18 cellular contexts compared by ENCODE assay signal in genomic region chr17:10200016-10200415, GRCh38. TPM values are rescaled to one million over a fixed set of nuclear protein-coding genes. Genes with fewer than 3 reads are reported as not detected.
DNase-seq lines count a peak whose midpoint lies in the region; ATAC-seq and TF ChIP-seq lines count a peak whose summit lies in the region.
"Had no signal": no experiment of that assay in that cellular context is flagged by ENCODE, and none has a peak within 500 bp of the region (broad histone marks: within the 10 kb centered on the region; RNA-seq: fewer than 3 reads in every experiment).

No MANE protein-coding gene starts in this region.

- 91 to 92% methylated on average over 3 of the region's 3 CpGs for whole genome bisulfite sequencing in endodermal cell (ENCODE audit: insufficient coverage in 1 of 2, insufficient read length in 1 of 2), 2 experiments

- intact Hi-C loops in CD8-positive, alpha-beta T cell (cut with DNase I, micrococcal nuclease) = no loop called here

- peaks cover 12% of the 10 kb centered on the region for H3K27me3 ChIP-seq in CD8-positive, alpha-beta T cell (ENCODE audit: insufficient read depth, low read length)
- peaks cover 48% of the 10 kb centered on the region for H3K27me3 ChIP-seq in endodermal cell (ENCODE audit: control insufficient read depth, insufficient read depth, low read length, poor library complexity, severe bottlenecking)

- no peak overlapping the region for H3K27ac Mint-ChIP-seq in CD8-positive, alpha-beta T cell
- H3K27ac Mint-ChIP-seq in IgD-negative memory B cell (peak overlapping the region in 1 of 3 donors; percentile 46), endodermal cell (no peak overlapping the region), neural crest cell (ENCODE audit: unreplicated experiment) (no peak overlapping the region)

- peak overlapping the region; percentile 67 for H3K4me3 Mint-ChIP-seq in CD8-positive, alpha-beta T cell
- H3K4me3 Mint-ChIP-seq in IgD-negative memory B cell (peak overlapping the region in 3 of 4 donors; percentile 0 to 77 (median 40)), endodermal cell (peak overlapping the region; percentile 23), neural crest cell (peak overlapping the region; percentile 81)
- H3K4me3 Mint-ChIP-seq: activated T-cell treated with anti-CD3 and anti-CD28 coated beads, Interleukin-2, amount 50 U/mL, for 4 hours had no signal

- H3K36me3 Mint-ChIP-seq in CD8-positive, alpha-beta T cell = no peaks in the 10 kb centered on the region
- H3K36me3 Mint-ChIP-seq in IgD-negative memory B cell (no peaks in the 10 kb centered on the region), endodermal cell (ENCODE audit: low read depth) (no peaks in the 10 kb centered on the region), neural crest cell (ENCODE audit: low read depth) (peaks cover 4% of the 10 kb centered on the region)

- H3K36me3 ChIP-seq in CD8-positive, alpha-beta T cell (ENCODE audit: insufficient read depth, low read length) = no peaks in the 10 kb centered on the region
- no peaks in the 10 kb centered on the region for H3K36me3 ChIP-seq in endodermal cell (ENCODE audit: control insufficient read depth, insufficient read depth, low read length)

- H3K4me1 ChIP-seq in CD8-positive, alpha-beta T cell (ENCODE audit: insufficient read depth, low read length) = peaks cover 11% of the 10 kb centered on the region
- H3K4me1 ChIP-seq in endodermal cell (ENCODE audit: control insufficient read depth, insufficient read depth, low read length) = no peaks in the 10 kb centered on the region

- H3K27ac ChIP-seq in CD8-positive, alpha-beta T cell (ENCODE audit: low read depth, low read length) = no peak overlapping the region
- H3K27ac ChIP-seq in endodermal cell (ENCODE audit: low read depth, low read length) = no peak overlapping the region

- peaks cover 21% of the 10 kb centered on the region for H3K27me3 Mint-ChIP-seq in CD8-positive, alpha-beta T cell (ENCODE audit: low read depth)
- H3K27me3 Mint-ChIP-seq in IgD-negative memory B cell = peaks cover 25% of the 10 kb centered on the region
- peaks cover 53% of the 10 kb centered on the region for H3K27me3 Mint-ChIP-seq in endodermal cell (ENCODE audit: insufficient read depth)
- peaks cover 63% of the 10 kb centered on the region for H3K27me3 Mint-ChIP-seq in neural crest cell (ENCODE audit: low read depth)

- TF ChIP-seq CTCF in CD8-positive, alpha-beta T cell (IDR thresholded peaks at IDR 0.05) = no peak
- no peak for TF ChIP-seq CTCF in endodermal cell (conservative IDR thresholded peaks at IDR 0.05)
- no peak for TF ChIP-seq CTCF in neural crest cell (conservative IDR thresholded peaks at IDR 0.05)

- no peak for ATAC-seq in CD8-positive, alpha-beta T cell
- ATAC-seq in GM18858 (IDR thresholded peaks at IDR 0.05; ENCODE audit: unreplicated experiment) (no peak), HG02798 (IDR thresholded peaks at IDR 0.05; ENCODE audit: poor library complexity, unreplicated experiment) (no peak)
- ATAC-seq: activated T-cell treated with anti-CD3 and anti-CD28 coated beads, Interleukin-2, amount 50 U/mL, for 4 hours; K562; left colon had no signal

- H3K9me3 Mint-ChIP-seq in CD8-positive, alpha-beta T cell = peaks cover 4% of the 10 kb centered on the region
- H3K9me3 Mint-ChIP-seq in IgD-negative memory B cell = peaks cover 2 to 3% (median 3%) of the 10 kb centered on the region in 3 donors
- peaks cover 15% of the 10 kb centered on the region for H3K9me3 Mint-ChIP-seq in endodermal cell
- peaks cover 5% of the 10 kb centered on the region for H3K9me3 Mint-ChIP-seq in neural crest cell

- H3K4me1 Mint-ChIP-seq in CD8-positive, alpha-beta T cell (ENCODE audit: low read depth) = peaks cover 10% of the 10 kb centered on the region
- peaks cover 4 to 10% (median 5%) of the 10 kb centered on the region in 3 donors for H3K4me1 Mint-ChIP-seq in IgD-negative memory B cell
- H3K4me1 Mint-ChIP-seq in endodermal cell = peaks cover 2% of the 10 kb centered on the region
- H3K4me1 Mint-ChIP-seq in neural crest cell = peaks cover 15% of the 10 kb centered on the region

- no peak overlapping the region for H3K4me3 ChIP-seq in CD8-positive, alpha-beta T cell (ENCODE audit: low read depth, low read length)
- no peak overlapping the region for H3K4me3 ChIP-seq in endodermal cell (ENCODE audit: low read length)
- H3K4me3 ChIP-seq: K562 had no signal

- no peak for DNase-seq in CD8-positive, alpha-beta T cell
- DNase-seq in endodermal cell (no peak), neural crest cell (ENCODE audit: low read depth, low spot score) (no peak), NOMO-1 treated with DMSO at 0.1 percent for 48 hours (lab: John Stamatoyannopoulos, UW; ENCODE audit: unreplicated experiment) (no peak)
- DNase-seq: activated CD4-positive, alpha-beta T cell treated with anti-CD3 and anti-CD28 coated beads for 4 hours; activated T-cell treated with anti-CD3 and anti-CD28 coated beads, Interleukin-2, amount 50 U/mL, for 4 hours; foreskin melanocyte; GOT3; left colon; MV-4-11; NCI-H1930; SHP77 treated with DMSO at 0.1 percent for 48 hours; small intestine had no signal

- H3K9me3 ChIP-seq in CD8-positive, alpha-beta T cell (ENCODE audit: low read length) = no peaks in the 10 kb centered on the region
- H3K9me3 ChIP-seq in endodermal cell (ENCODE audit: control insufficient read depth, low read length) = peaks cover 15% of the 10 kb centered on the region

- CTCF ChIA-PET in CD8-positive, alpha-beta T cell (lab: Charles Lee) = interaction anchor here (1.9 kb wide), 1 partner anchor 27 kb away, joined by 5 read pairs; no protein-coding TSS in a partner anchor

- H3K9ac ChIP-seq in endodermal cell (ENCODE audit: extremely low read depth, low read length, poor library complexity, severe bottlenecking) = no peak overlapping the region

- POLR2A ChIA-PET in CD8-positive, alpha-beta T cell (lab: Charles Lee) = no interaction called here

RNA-seq across cellular contexts. Expression of gene GAS7, which starts 1.6 kb away (rescaled TPM):
- total RNA-seq in CD8-positive, alpha-beta T cell = 1 to 10 TPM; 2.9 to 4.2 TPM
- polyA plus RNA-seq in IgD-negative memory B cell = 1.7 TPM
- total RNA-seq in endodermal cell (10 to 100 TPM in 1 of 2 donors, 1 to 10 TPM in 1; 8.6 to 14.7 TPM), neural crest cell (72.7 and 84.8 TPM in 2 replicates)
- 7.1 TPM for polyA plus RNA-seq in endodermal cell (2013, experiment 1 of 2)
- 7.9 TPM for polyA plus RNA-seq in endodermal cell (2013, experiment 2 of 2)
- total RNA-seq: endothelial cell of umbilical vein had no signal
- polyA plus RNA-seq: endothelial cell of umbilical vein, K562 had no signal

Comparison
In these comparisons a context has a peak if more than half of its experiments do, and no peak if none do; other contexts are left out.
1. H3K4me3 Mint-ChIP-seq: peak in every context shown above with its lines; median percentile 81 in neural crest cell; 67 in CD8-positive, alpha-beta T cell; 40 in IgD-negative memory B cell; 23 in endodermal cell.